ENCODE assay signal across 13 cellular contexts in the genomic region with DNA sequence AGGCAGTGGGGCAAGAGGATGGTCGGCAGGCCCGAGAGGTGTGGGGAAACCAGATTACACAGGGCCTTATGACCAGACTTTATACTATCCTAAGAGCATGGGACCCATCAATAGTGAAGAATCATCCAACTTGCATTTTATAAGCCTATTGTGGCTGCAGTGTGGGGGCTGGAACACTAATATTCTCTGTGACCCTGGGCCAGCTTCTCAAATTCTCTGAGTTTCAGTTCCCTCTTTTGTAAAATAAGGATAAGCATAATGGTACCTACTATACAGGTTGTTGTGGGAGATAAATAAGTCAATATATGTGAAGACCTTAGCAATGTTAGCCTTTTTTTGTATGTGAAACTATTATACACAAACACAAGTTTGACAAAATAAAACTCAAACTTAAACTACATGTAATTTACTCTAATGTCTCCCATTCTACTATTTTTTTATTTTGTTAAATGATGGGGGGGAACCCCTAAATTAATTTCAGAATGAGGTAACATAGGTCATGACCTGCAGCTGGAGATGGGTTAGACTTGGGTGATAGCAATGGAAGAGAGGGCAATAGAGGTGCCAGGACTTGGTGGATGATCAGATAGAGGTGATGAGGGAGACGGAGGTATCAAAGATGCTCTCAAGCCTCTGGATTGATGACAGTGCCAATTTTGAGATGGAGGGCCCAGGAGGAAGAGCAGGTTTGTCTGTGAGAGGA.
DNase-seq lines count a peak whose midpoint lies in the region; ATAC-seq lines count a peak whose summit lies in the region.
"Had no signal": no experiment of that assay in that cellular context is flagged by ENCODE, and none has a peak within 500 bp of the region (broad histone marks: within the 10 kb centered on the region; RNA-seq: fewer than 3 reads in every experiment).

No MANE protein-coding gene starts in this region.

- DNase-seq in UCSD-AML1 (lab: John Stamatoyannopoulos, UW; ENCODE audit: unreplicated experiment), result no peak
- DNase-seq in HuH-7.5 (ENCODE audit: low spot score), result no peak
- no peak for DNase-seq in NCI-H1417 treated with DMSO at 0.1 percent for 48 hours (lab: John Stamatoyannopoulos, UW)
- no peak for DNase-seq in NCI-H187 (lab: John Stamatoyannopoulos, UW)
- DNase-seq: activated naive CD8-positive, alpha-beta T cell treated with anti-CD3 and anti-CD28 coated beads, Interleukin-2, amount 10 ng/mL, durations not matched to agents 7 days and 5 days; GF-D8; heart left ventricle; NCI-H1092 treated with DMSO at 0.1 percent for 48 hours; PC-3 had no signal

- ATAC-seq in GM18498 (IDR thresholded peaks at IDR 0.05; ENCODE audit: unreplicated experiment), result peak; percentile 77
- ATAC-seq in GM19372 (IDR thresholded peaks at IDR 0.05; ENCODE audit: low read depth, unreplicated experiment), result peak; percentile 63
- ATAC-seq in HG02798 (IDR thresholded peaks at IDR 0.05; ENCODE audit: poor library complexity, unreplicated experiment), result peak; percentile 68
- ATAC-seq in HG03520 (IDR thresholded peaks at IDR 0.05; ENCODE audit: unreplicated experiment), result peak; percentile 74
- ATAC-seq: heart left ventricle, PC-3 had no signal
